Comparison of ENCODE assay signal across 27 cellular contexts in the genomic region with DNA sequence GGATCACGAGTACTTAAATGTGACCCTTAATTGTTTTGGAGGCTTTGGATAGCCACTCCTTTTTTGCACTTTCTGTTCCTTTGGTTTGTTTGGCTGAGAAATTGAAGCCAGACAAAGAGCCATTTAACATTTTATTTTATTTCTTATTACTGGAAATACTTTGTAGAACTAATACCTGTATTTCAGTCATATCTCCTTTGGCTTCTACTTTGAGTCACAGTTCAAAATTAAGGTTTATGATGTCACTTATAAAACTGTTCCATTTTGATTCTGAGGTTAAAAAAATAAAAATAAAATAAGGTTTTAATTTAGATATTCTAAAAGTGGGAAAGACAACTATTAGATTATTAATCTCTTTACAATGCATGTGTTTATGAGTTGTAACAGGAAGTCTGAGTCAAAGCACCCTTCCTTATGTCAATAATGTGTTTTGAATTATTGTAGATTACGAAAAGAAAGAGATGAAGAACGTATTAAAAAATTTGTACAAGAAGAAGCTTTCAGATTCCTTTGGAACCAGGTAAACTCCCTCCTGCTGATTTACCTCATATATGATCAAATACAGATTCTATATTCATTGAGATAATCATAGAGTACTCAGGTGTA.
"Had no signal": no experiment of that assay in that cellular context is flagged by ENCODE, and none has a peak within 500 bp of the region (broad histone marks: within the 10 kb centered on the region; RNA-seq: fewer than 3 reads in every experiment).

No MANE protein-coding gene starts in this region.

- H3K9me3 ChIP-seq: body of pancreas, right lobe of liver, stomach, suprapubic skin, tibial nerve had no signal

- ATAC-seq: activated CD8-positive, alpha-beta T cell treated with anti-CD3 and anti-CD28 coated beads, Interleukin-2, amount 10 ng/mL, durations not matched to agents 7 days and 5 days; activated naive CD8-positive, alpha-beta T cell treated with anti-CD3 and anti-CD28 coated beads, Interleukin-2, amount 50 U/mL, for 24 hours; body of pancreas; effector memory CD8-positive, alpha-beta T cell; left lobe of liver; naive thymus-derived CD8-positive, alpha-beta T cell; right lobe of liver; stimulated activated effector memory CD8-positive, alpha-beta T cell treated with anti-CD3 and anti-CD28 coated beads, Interleukin-12 subunit alpha, Interleukin-12 subunit beta, amount 100 ng/mL, for 72 hours had no signal

- H3K9me3 Mint-ChIP-seq: activated naive CD8-positive, alpha-beta T cell treated with anti-CD3 and anti-CD28 coated beads, Interleukin-2, amount 50 U/mL, for 24 hours; activated T-helper 1 cell treated with anti-CD3 and anti-CD28 coated beads, Interleukin-12 subunit alpha, Interleukin-12 subunit beta, Interleukin-2, Interleukin-4 antibody, amounts not matched to agents 30 ng/mL and 10 ng/mL and 1 ng/mL, durations not matched to agents 14 hours and 24 hours and 36 hours; effector memory CD8-positive, alpha-beta T cell; mesothelial cell of epicardium; naive thymus-derived CD8-positive, alpha-beta T cell; neural progenitor cell; stimulated activated effector memory CD8-positive, alpha-beta T cell treated with anti-CD3 and anti-CD28 coated beads, Interleukin-12 subunit alpha, Interleukin-12 subunit beta, amount 100 ng/mL, for 72 hours; T-helper 2 cell treated with Interferon-gamma antibody and Interleukin-4, amounts not matched to agents 5 μg/mL and 100 μg/mL, for 36 hours had no signal

- H3K4me1 ChIP-seq: body of pancreas, neural progenitor cell, right lobe of liver, stomach, suprapubic skin had no signal

- H3K4me2 ChIP-seq: neural progenitor cell had no signal

- H3K27ac Mint-ChIP-seq: activated CD8-positive, alpha-beta T cell treated with anti-CD3 and anti-CD28 coated beads, Interleukin-2, amount 10 ng/mL, durations not matched to agents 7 days and 5 days; activated naive CD8-positive, alpha-beta T cell treated with anti-CD3 and anti-CD28 coated beads, Interleukin-2, amount 50 U/mL, for 24 hours; activated T-helper 1 cell treated with anti-CD3 and anti-CD28 coated beads, Interleukin-12 subunit alpha, Interleukin-12 subunit beta, Interleukin-2, Interleukin-4 antibody, amounts not matched to agents 30 ng/mL and 10 ng/mL and 1 ng/mL, durations not matched to agents 14 hours and 24 hours and 36 hours; mesothelial cell of epicardium; naive thymus-derived CD8-positive, alpha-beta T cell; neural progenitor cell; stimulated activated effector memory CD8-positive, alpha-beta T cell treated with anti-CD3 and anti-CD28 coated beads, Interleukin-12 subunit alpha, Interleukin-12 subunit beta, amount 100 ng/mL, for 72 hours; T-helper 2 cell treated with Interferon-gamma antibody and Interleukin-4, amounts not matched to agents 5 μg/mL and 100 μg/mL, for 36 hours had no signal

- H3K4me3 Mint-ChIP-seq: activated CD8-positive, alpha-beta T cell treated with anti-CD3 and anti-CD28 coated beads, Interleukin-2, amount 10 ng/mL, durations not matched to agents 7 days and 5 days; activated naive CD8-positive, alpha-beta T cell treated with anti-CD3 and anti-CD28 coated beads, Interleukin-2, amount 50 U/mL, for 24 hours; activated T-helper 1 cell treated with anti-CD3 and anti-CD28 coated beads, Interleukin-12 subunit alpha, Interleukin-12 subunit beta, Interleukin-2, Interleukin-4 antibody, amounts not matched to agents 30 ng/mL and 10 ng/mL and 1 ng/mL, durations not matched to agents 14 hours and 24 hours and 36 hours; effector memory CD8-positive, alpha-beta T cell; mesothelial cell of epicardium; naive thymus-derived CD8-positive, alpha-beta T cell; neural progenitor cell; stimulated activated effector memory CD8-positive, alpha-beta T cell treated with anti-CD3 and anti-CD28 coated beads, Interleukin-12 subunit alpha, Interleukin-12 subunit beta, amount 100 ng/mL, for 72 hours; T-helper 2 cell treated with Interferon-gamma antibody and Interleukin-4, amounts not matched to agents 5 μg/mL and 100 μg/mL, for 36 hours had no signal

- H3K27me3 ChIP-seq: body of pancreas, dorsolateral prefrontal cortex, neural progenitor cell, right lobe of liver, stomach, suprapubic skin, tibial nerve had no signal

- FAIRE-seq: urothelium cell line had no signal

- H3K27ac ChIP-seq: body of pancreas, neural progenitor cell, right lobe of liver, skin epidermis, stomach, suprapubic skin, VCaP had no signal

- DNase-seq: activated CD4-positive, alpha-beta T cell treated with anti-CD3 and anti-CD28 coated beads for 1 hour; activated CD4-positive, alpha-beta T cell treated with anti-CD3 and anti-CD28 coated beads, Interleukin-2, amount 50 U/mL, for 1 hour; activated CD8-positive, alpha-beta T cell treated with anti-CD3 and anti-CD28 coated beads, Interleukin-2, amount 10 ng/mL, durations not matched to agents 7 days and 5 days; activated gamma-delta T cell; activated naive CD4-positive, alpha-beta T cell treated with anti-CD3 and anti-CD28 coated beads, Interleukin-2, amount 50 U/mL, for 16 hours; activated naive CD8-positive, alpha-beta T cell treated with anti-CD3 and anti-CD28 coated beads, Interleukin-2, amount 50 U/mL, for 24 hours; body of pancreas; caudate nucleus; dorsolateral prefrontal cortex; effector memory CD8-positive, alpha-beta T cell; naive thymus-derived CD8-positive, alpha-beta T cell; posterior cingulate gyrus; right lobe of liver; stimulated activated CD4-positive, alpha-beta T cell treated with anti-CD3 and anti-CD28 coated beads, Interleukin-2, amount 100 ng/mL, for 24 hours; stomach had no signal

- H3K9ac ChIP-seq: neural progenitor cell had no signal

- H3K27me3 Mint-ChIP-seq: activated naive CD8-positive, alpha-beta T cell treated with anti-CD3 and anti-CD28 coated beads, Interleukin-2, amount 50 U/mL, for 24 hours; effector memory CD8-positive, alpha-beta T cell; naive thymus-derived CD8-positive, alpha-beta T cell had no signal

- H3K4me3 ChIP-seq: body of pancreas, dorsolateral prefrontal cortex, lung, neural progenitor cell, right lobe of liver, skin epidermis, stomach, suprapubic skin, tibial nerve had no signal

- H3K4me1 Mint-ChIP-seq: activated naive CD8-positive, alpha-beta T cell treated with anti-CD3 and anti-CD28 coated beads, Interleukin-2, amount 50 U/mL, for 24 hours; mesothelial cell of epicardium; neural progenitor cell had no signal

- H2AFZ ChIP-seq: neural progenitor cell had no signal
